Comparison of ENCODE assay signal across 9 cellular contexts in genomic region chrX:77668391-77669237, GRCh38.
DNase-seq lines count a peak whose midpoint lies in the region; ATAC-seq, FAIRE-seq and TF ChIP-seq lines count a peak whose summit lies in the region.
"Had no signal": no experiment of that assay in that cellular context is flagged by ENCODE, and none has a peak within 500 bp of the region (broad histone marks: within the 10 kb centered on the region; RNA-seq: fewer than 3 reads in every experiment).

No MANE protein-coding gene starts in this region.

- ATAC-seq in A549 (peak; percentile 88 to 90), GM23338 (no peak), GM18517 (IDR thresholded peaks at IDR 0.05; ENCODE audit: unreplicated experiment) (no peak)

- H3K27me3 Mint-ChIP-seq in GM23338 (ENCODE audit: insufficient read depth, low read depth, poor library complexity), result peaks cover 2% of the 10 kb centered on the region
- no peaks in the 10 kb centered on the region for H3K27me3 Mint-ChIP-seq in T-helper 2 cell treated with Interferon-gamma antibody and Interleukin-4, amounts not matched to agents 5 μg/mL and 100 μg/mL, for 36 hours (ENCODE audit: low read depth)

- no peak overlapping the region for H3K4me3 Mint-ChIP-seq in GM23338
- H3K4me3 Mint-ChIP-seq in T-helper 2 cell treated with Interferon-gamma antibody and Interleukin-4, amounts not matched to agents 5 μg/mL and 100 μg/mL, for 36 hours, result no peak overlapping the region

- H3K27me3 ChIP-seq in GM23338 (ENCODE audit: insufficient read depth), result no peaks in the 10 kb centered on the region
- no peaks in the 10 kb centered on the region for H3K27me3 ChIP-seq in ovary

- H4K20me1 ChIP-seq in GM23338 (replicated peaks; ENCODE audit: insufficient read depth), result no peaks in the 10 kb centered on the region

- TF ChIP-seq RAD21 in A549 (conservative IDR thresholded peaks at IDR 0.05 in 1 of 2, IDR thresholded peaks at IDR 0.05 in 1 of 2), result no peak

- DNase-seq in A549 (ENCODE audit: low read depth in 1 of 2, low spot score in 1 of 2) (peak; percentile 0 to 40), GM23338 (ENCODE audit: low spot score) (no peak), fibroblast of the conjunctiva (ENCODE audit: low read depth) (peak; percentile 0), ovary (no peak), GM13977 (ENCODE audit: low spot score) (no peak)
- DNase-seq in T-helper 2 cell treated with Interferon-gamma antibody and Interleukin-4, amounts not matched to agents 5 μg/mL and 100 μg/mL, for 36 hours (ENCODE audit: low spot score), result no peak
- no peak for DNase-seq in stimulated activated CD4-positive, alpha-beta T cell treated with anti-CD3 and anti-CD28 coated beads, Interleukin-4, amount 100 ng/mL, for 4 hours
- DNase-seq: DMS153 had no signal

- TF ChIP-seq EP300 in A549 (IDR thresholded peaks at IDR 0.05) (no peak), ovary (IDR thresholded peaks at IDR 0.05) (no peak)

- H3K27ac ChIP-seq in A549 (peak overlapping the region; percentile 54 to 79), GM23338 (ENCODE audit: low read depth) (no peak overlapping the region), ovary (no peak overlapping the region)

- CTCF ChIA-PET in A549 (lab: Yijun Ruan, JAX), result interaction anchor here (0.7 kb wide), 1 partner anchor 367 kb away, joined by 3 read pairs; no protein-coding TSS in a partner anchor

- intact Hi-C loops in ovary (cut with DNase I), result no loop called here

- no peaks in the 10 kb centered on the region for H3K9me2 ChIP-seq in GM23338 (ENCODE audit: insufficient read depth)

- POLR2A ChIA-PET in A549 (lab: Yijun Ruan, JAX), result interaction anchor here (1.6 kb wide), 1 partner anchor 230 kb away, joined by 3 read pairs; the partner anchor contains the start of gene COX7B

- FAIRE-seq in A549 (lab: Jason Lieb, UNC), result peak; percentile 63

- H3K4me2 ChIP-seq in A549, result peak overlapping the region; percentile 65
- H3K4me2 ChIP-seq in GM23338, result no peak overlapping the region

- no peaks in the 10 kb centered on the region for H3K4me1 Mint-ChIP-seq in GM23338
- H3K4me1 Mint-ChIP-seq in T-helper 2 cell treated with Interferon-gamma antibody and Interleukin-4, amounts not matched to agents 5 μg/mL and 100 μg/mL, for 36 hours (ENCODE audit: low read depth), result peaks cover 7% of the 10 kb centered on the region

- H3K9me3 ChIP-seq in A549, result no peaks in the 10 kb centered on the region
- no peaks in the 10 kb centered on the region for H3K9me3 ChIP-seq in ovary

- no peaks in the 10 kb centered on the region for H3F3A ChIP-seq in GM23338 (replicated peaks; ENCODE audit: low read depth)

- H3K79me2 ChIP-seq in GM23338 (replicated peaks; ENCODE audit: insufficient read depth), result peaks cover 5% of the 10 kb centered on the region; the same call in 1 of the 2 replicates

- peak overlapping the region; percentile 52; the same call in 1 of the 2 replicates for H3K27ac Mint-ChIP-seq in GM23338
- H3K27ac Mint-ChIP-seq in T-helper 2 cell treated with Interferon-gamma antibody and Interleukin-4, amounts not matched to agents 5 μg/mL and 100 μg/mL, for 36 hours, result peak overlapping the region; percentile 13

- no peak overlapping the region for H2AFZ ChIP-seq in GM23338

- no peaks in the 10 kb centered on the region for H3K9me3 Mint-ChIP-seq in GM23338
- no peaks in the 10 kb centered on the region for H3K9me3 Mint-ChIP-seq in T-helper 2 cell treated with Interferon-gamma antibody and Interleukin-4, amounts not matched to agents 5 μg/mL and 100 μg/mL, for 36 hours

- H3K4me3 ChIP-seq in A549, result no peak overlapping the region
- H3K4me3 ChIP-seq in GM23338, result no peak overlapping the region
- no peak overlapping the region for H3K4me3 ChIP-seq in ovary

- no peak for TF ChIP-seq CTCF in A549 (IDR thresholded peaks at IDR 0.05)
- TF ChIP-seq CTCF in GM23338 (conservative IDR thresholded peaks at IDR 0.05; ENCODE audit: low read depth in 2 of 2), result no peak
- TF ChIP-seq CTCF in ovary (IDR thresholded peaks at IDR 0.05), result no peak
- no peak for TF ChIP-seq CTCF in GM13977 (IDR thresholded peaks at IDR 0.05; ENCODE audit: extremely low read depth, insufficient read depth, missing control alignments)

- H3K36me3 ChIP-seq in GM23338 (ENCODE audit: insufficient read depth) (no peaks in the 10 kb centered on the region), ovary (no peaks in the 10 kb centered on the region)

- no peak for TF ChIP-seq POLR2A in A549 (IDR thresholded peaks at IDR 0.05; ENCODE audit: low read length)
- TF ChIP-seq POLR2A in ovary (IDR thresholded peaks at IDR 0.05), result no peak

- H3K36me3 Mint-ChIP-seq in GM23338 (ENCODE audit: low read depth), result peaks cover 6% of the 10 kb centered on the region; the same call in 2 of the 3 replicates
- H3K36me3 Mint-ChIP-seq in T-helper 2 cell treated with Interferon-gamma antibody and Interleukin-4, amounts not matched to agents 5 μg/mL and 100 μg/mL, for 36 hours (ENCODE audit: low read depth), result peaks cover 7% of the 10 kb centered on the region

- peaks cover 15% of the 10 kb centered on the region for H3K4me1 ChIP-seq in A549
- no peaks in the 10 kb centered on the region for H3K4me1 ChIP-seq in GM23338 (ENCODE audit: insufficient read depth)
- no peaks in the 10 kb centered on the region for H3K4me1 ChIP-seq in ovary (ENCODE audit: insufficient read depth)

- 50% methylated on average over 10 of the region's 10 CpGs for WGBS in A549 (ENCODE audit: missing lambda C conversion rate)
- 75 to 77% (median 76%) methylated on average over 10 of the region's 10 CpGs for WGBS in ovary, 3 donors

- in situ Hi-C loops in GM13977 (cut with MboI; ENCODE audit: low pct_unique_long_range_greater_than_20kb, low sequenced_read_pairs, unreplicated experiment), result no loop called here

TF ChIP-seq in A549, 52 proteins besides CTCF, POLR2A, EP300 and RAD21:
- TF ChIP-seq FOSL2 (IDR thresholded peaks at IDR 0.05) (no peak), FOSL2 (CRISPR knock-in tag; IDR thresholded peaks at IDR 0.05) (peak; percentile 50; the same call in 1 of the 2 replicates), TP53 (CRISPR knock-in tag; IDR thresholded peaks at IDR 0.05) (no peak), ATOH8 (CRISPR knock-in tag; IDR thresholded peaks at IDR 0.05; ENCODE audit: low read depth) (no peak), JUN (IDR thresholded peaks at IDR 0.05) (no peak), MAFK (IDR thresholded peaks at IDR 0.05; ENCODE audit: partially characterized antibody) (peak; percentile 37)

TF ChIP-seq in GM23338, 12 proteins besides CTCF, POLR2A, EP300 and RAD21 (continues in another document):
- TF ChIP-seq JUNB (IDR thresholded peaks at IDR 0.05; ENCODE audit: unreplicated experiment) (no peak), ZNF462 (CRISPR knock-in tag; IDR thresholded peaks at IDR 0.05) (no peak), NANOG (IDR thresholded peaks at IDR 0.05; ENCODE audit: borderline replicate concordance) (no peak), CREB1 (CRISPR knock-in tag; IDR thresholded peaks at IDR 0.05; ENCODE audit: low read depth) (no peak)

Comparison
In these comparisons a context has a peak if more than half of its experiments do, and no peak if none do; other contexts are left out.
1. ATAC-seq: peak in A549 (2 of 2); none in GM23338 (single experiment) and GM18517 (single experiment).
2. DNase-seq: peak in A549 (2 of 2) and fibroblast of the conjunctiva (single experiment); none in GM23338 (single experiment), T-helper 2 cell treated with Interferon-gamma antibody and Interleukin-4, amounts not matched to agents 5 μg/mL and 100 μg/mL, for 36 hours (single experiment), stimulated activated CD4-positive, alpha-beta T cell treated with anti-CD3 and anti-CD28 coated beads, Interleukin-4, amount 100 ng/mL, for 4 hours (0 of 2), ovary (0 of 5) and GM13977 (single experiment).
3. H3K27ac ChIP-seq: peak in A549 (2 of 2); none in GM23338 (single experiment) and ovary (0 of 2).